ENCODE assay signal across 8 cellular contexts in genomic region chr12:132559652-132560420, GRCh38. TPM values are rescaled to one million over a fixed set of nuclear protein-coding genes. Genes with fewer than 3 reads are reported as not detected.
DNase-seq lines count a peak whose midpoint lies in the region; ATAC-seq and TF ChIP-seq lines count a peak whose summit lies in the region.

No MANE protein-coding gene starts in this region.

- CTCF ChIA-PET in PC-9 (lab: Charles Lee): no interaction called here

- H3K4me3 ChIP-seq in DOHH2 (ENCODE audit: low read length) (peak overlapping the region; percentile 88), HUES6 (ENCODE audit: low read depth, low read length) (peak overlapping the region; percentile 93), PC-9 (peak overlapping the region; percentile 70), ascending aorta (peak overlapping the region; percentile 67 to 78)

- 0 out of 2 replicates have a peak, but pooled peaks cover 4% of the 10 kb centered on the region for H4K20me1 ChIP-seq in DOHH2 (ENCODE audit: control insufficient read depth, insufficient read depth, low read depth, low read length)
- H4K20me1 ChIP-seq in PC-9 (ENCODE audit: insufficient read depth): peaks cover 34% of the 10 kb centered on the region

- peaks cover 31% of the 10 kb centered on the region for H3K4me1 ChIP-seq in DOHH2 (ENCODE audit: control insufficient read depth, low read length)
- peaks cover 6% of the 10 kb centered on the region for H3K4me1 ChIP-seq in HUES6 (ENCODE audit: control insufficient read depth, insufficient read depth, low read length)
- H3K4me1 ChIP-seq in PC-9 (replicated peaks; ENCODE audit: insufficient read depth): no peaks in the 10 kb centered on the region
- peaks cover 2 to 17% of the 10 kb centered on the region in 2 donors for H3K4me1 ChIP-seq in ascending aorta

- POLR2A ChIA-PET in PC-9 (lab: Charles Lee; ENCODE audit: unreplicated experiment): interaction anchor here (0.6 kb wide), 1 partner anchor 129 kb away, joined by 13 read pairs; no protein-coding TSS in a partner anchor

- H3K9me2 ChIP-seq in DOHH2 (replicated peaks; ENCODE audit: control insufficient read depth, low read length): no peaks in the 10 kb centered on the region
- H3K9me2 ChIP-seq in PC-9 (ENCODE audit: insufficient read depth): no peaks in the 10 kb centered on the region

- BruUV-seq in PC-9 (replicated peaks; lab: Mats Ljungman, UMichigan): no TSS peak

- H3F3A ChIP-seq in DOHH2 (ENCODE audit: control insufficient read depth, insufficient read depth) (peaks cover 7% of the 10 kb centered on the region), PC-9 (ENCODE audit: insufficient read depth, low read depth) (peaks cover 9% of the 10 kb centered on the region; the same call in 1 of the 2 replicates)

- DNase-seq in PC-9 (peak in 1 of 2 experiments; percentile 58), ascending aorta (ENCODE audit: low spot score in 2 of 2) (no peak), hypothalamus (lab: John Stamatoyannopoulos, UW) (peak in 26 of 51 donors; percentile 7 to 73 (median 30)), sciatic nerve (ENCODE audit: low spot score) (no peak)
- DNase-seq in central memory CD4-positive, alpha-beta T cell: no peak

- H3K27me3 ChIP-seq in DOHH2 (ENCODE audit: control insufficient read depth, low read length) (no peaks in the 10 kb centered on the region), HUES6 (ENCODE audit: control insufficient read depth, insufficient read depth, low read length) (peaks cover 47% of the 10 kb centered on the region), PC-9 (ENCODE audit: insufficient read depth, low read depth) (no peaks in the 10 kb centered on the region), ascending aorta (no peaks in the 10 kb centered on the region)

- H3K9ac ChIP-seq in HUES6 (ENCODE audit: low read length): peak overlapping the region; percentile 69

- H3K9me3 ChIP-seq in DOHH2 (ENCODE audit: control insufficient read depth, insufficient read depth, low read length) (no peaks in the 10 kb centered on the region), HUES6 (ENCODE audit: control insufficient read depth, insufficient read depth, low read depth, low read length) (no peaks in the 10 kb centered on the region), PC-9 (ENCODE audit: insufficient read depth, low read depth) (no peaks in the 10 kb centered on the region), ascending aorta (no peaks in the 10 kb centered on the region)

- intact Hi-C loops in PC-9 (cut with micrococcal nuclease; ENCODE audit: unreplicated experiment) (loop anchor here (5.0 kb wide), 2 partner anchors 38 to 408 kb away; no protein-coding TSS in a partner anchor), ascending aorta (cut with DNase I) (no loop called here), sciatic nerve (cut with DNase I) (no loop called here)

- H3K4me2 ChIP-seq in DOHH2 (ENCODE audit: low read length) (peak overlapping the region; percentile 96), PC-9 (peak overlapping the region; percentile 88)

- no peak for TF ChIP-seq CTCF in DOHH2 (IDR thresholded peaks at IDR 0.05; ENCODE audit: low read depth, low read length, poor library complexity, severe bottlenecking)
- TF ChIP-seq CTCF in PC-9 (conservative IDR thresholded peaks at IDR 0.05): no peak
- no peak for TF ChIP-seq CTCF in ascending aorta (IDR thresholded peaks at IDR 0.05)

- peaks cover 46% of the 10 kb centered on the region for H3K79me2 ChIP-seq in DOHH2 (ENCODE audit: control insufficient read depth, low read length)
- peaks cover 7% of the 10 kb centered on the region; the same call in 1 of the 2 replicates for H3K79me2 ChIP-seq in PC-9 (ENCODE audit: low read depth)

- H3K36me3 ChIP-seq in DOHH2 (ENCODE audit: control insufficient read depth, low read length) (peaks cover 10% of the 10 kb centered on the region), HUES6 (ENCODE audit: control insufficient read depth, insufficient read depth, low read length) (no peaks in the 10 kb centered on the region), PC-9 (ENCODE audit: low read depth) (no peaks in the 10 kb centered on the region), ascending aorta (no peaks in the 10 kb centered on the region)

- ATAC-seq in sciatic nerve (peak; percentile 33), GM21619 (IDR thresholded peaks at IDR 0.05; ENCODE audit: unreplicated experiment) (no peak)

- H3K27ac ChIP-seq in DOHH2 (ENCODE audit: low read depth, low read length): peak overlapping the region; percentile 62
- peak overlapping the region; percentile 36 for H3K27ac ChIP-seq in HUES6 (ENCODE audit: low read depth, low read length)
- no peak overlapping the region for H3K27ac ChIP-seq in PC-9
- no peak overlapping the region for H3K27ac ChIP-seq in ascending aorta

- peak overlapping the region; percentile 84; the same call in 1 of the 2 replicates for H2AFZ ChIP-seq in PC-9

RNA-seq across cellular contexts. Expression of gene LRCOL1, which starts 50.5 kb away (rescaled TPM):
- total RNA-seq in PC-9 (2021) (not detected in 2 replicates), ascending aorta (not detected), sciatic nerve (not detected)

RNA-seq across cellular contexts. Expression of gene P2RX2, which starts 58.7 kb away (rescaled TPM):
- total RNA-seq in PC-9 (2021) (not detected in 2 replicates), ascending aorta (not detected), sciatic nerve (not detected)

Comparison
In these comparisons a context has a peak if more than half of its experiments do, and no peak if none do; other contexts are left out.
1. H3K27ac ChIP-seq: peak in DOHH2 (single experiment) and HUES6 (single experiment); none in PC-9 (single experiment) and ascending aorta (0 of 2).
2. DNase-seq: peak in hypothalamus (26 of 51); none in ascending aorta (0 of 2), sciatic nerve (single experiment) and central memory CD4-positive, alpha-beta T cell (single experiment).
3. Peak in every context shown above with its lines, with median percentiles within 50 percentile points of each other: H3K4me3 ChIP-seq.